In the genomic region with DNA sequence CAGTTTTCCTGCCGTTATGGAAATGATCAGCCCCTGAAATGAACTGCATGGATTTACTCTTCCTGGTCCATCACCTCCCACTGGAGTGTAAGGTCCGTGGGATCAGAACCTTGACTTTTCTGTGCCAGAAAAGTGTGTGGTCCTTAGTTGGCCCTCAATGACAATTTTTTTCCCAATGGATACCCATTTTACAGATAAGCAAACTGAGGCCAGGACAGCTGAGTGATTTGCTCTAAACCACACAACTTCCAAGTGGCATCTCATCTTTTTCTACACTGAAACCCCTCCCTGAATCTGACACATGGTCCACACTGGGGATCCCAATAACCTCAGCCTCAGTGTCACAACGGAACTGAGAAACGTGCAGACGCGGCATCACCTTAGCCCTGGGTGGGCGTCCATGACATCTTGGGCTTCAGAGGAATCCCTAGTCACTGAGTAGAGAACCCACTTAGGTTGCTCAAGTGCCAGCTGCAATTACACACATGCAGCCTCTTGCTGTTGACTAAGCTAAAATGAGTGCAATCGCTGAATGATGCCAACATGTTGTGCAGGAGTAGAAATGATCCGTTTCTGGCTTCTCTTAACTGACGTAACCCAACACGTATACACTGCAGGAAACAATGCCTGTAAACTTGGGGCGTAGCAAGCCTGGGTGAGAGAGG, we compare ENCODE assay signal across 18 cellular contexts.
"Had no signal": no experiment of that assay in that cellular context is flagged by ENCODE, and none has a peak within 500 bp of the region (broad histone marks: within the 10 kb centered on the region; RNA-seq: fewer than 3 reads in every experiment).

No MANE protein-coding gene starts in this region.

- H3K27me3 ChIP-seq: ascending aorta, colonic mucosa, hepatocyte, ovary, upper lobe of left lung had no signal

- H3K9me3 ChIP-seq: ascending aorta, colonic mucosa, lower lobe of right lung, ovary, psoas muscle, thoracic aorta, upper lobe of left lung had no signal

- DNase-seq: activated CD4-positive, alpha-beta T cell treated with anti-CD3 and anti-CD28 coated beads, Interleukin-2, amount 50 U/mL, for 1 hour; activated CD4-positive, CD25-positive, alpha-beta regulatory T cell treated with anti-CD3 and anti-CD28 coated beads, Interleukin-2, amount 50 U/mL, for 72 hours; activated gamma-delta T cell; colonic mucosa; erythroblast; lower lobe of right lung; naive thymus-derived CD8-positive, alpha-beta T cell; ovary; psoas muscle; right cardiac atrium; small intestine; stimulated activated CD4-positive, alpha-beta T cell treated with anti-CD3 and anti-CD28 coated beads, Interleukin-4, amount 100 ng/mL, for 1 hour; upper lobe of left lung had no signal

- H3K36me3 ChIP-seq: ascending aorta, colonic mucosa, lower lobe of right lung, ovary, thoracic aorta, upper lobe of left lung had no signal

- H3K4me3 ChIP-seq: ascending aorta, colonic mucosa, hepatocyte, lower lobe of right lung, ovary, psoas muscle, thoracic aorta, upper lobe of left lung had no signal

- H3K4me2 ChIP-seq: hepatocyte had no signal

- ATAC-seq: lower lobe of right lung; naive thymus-derived CD8-positive, alpha-beta T cell; psoas muscle; stimulated activated effector memory CD8-positive, alpha-beta T cell treated with anti-CD3 and anti-CD28 coated beads, Interleukin-12 subunit alpha, Interleukin-12 subunit beta, amount 100 ng/mL, for 72 hours had no signal

- FAIRE-seq: islet of Langerhans, small intestine had no signal

- H3K27ac ChIP-seq: ascending aorta, colonic mucosa, lower lobe of right lung, ovary, psoas muscle, thoracic aorta, upper lobe of left lung had no signal

- H3K4me1 ChIP-seq: ascending aorta, colonic mucosa, lower lobe of right lung, psoas muscle had no signal
